In the genomic region with DNA sequence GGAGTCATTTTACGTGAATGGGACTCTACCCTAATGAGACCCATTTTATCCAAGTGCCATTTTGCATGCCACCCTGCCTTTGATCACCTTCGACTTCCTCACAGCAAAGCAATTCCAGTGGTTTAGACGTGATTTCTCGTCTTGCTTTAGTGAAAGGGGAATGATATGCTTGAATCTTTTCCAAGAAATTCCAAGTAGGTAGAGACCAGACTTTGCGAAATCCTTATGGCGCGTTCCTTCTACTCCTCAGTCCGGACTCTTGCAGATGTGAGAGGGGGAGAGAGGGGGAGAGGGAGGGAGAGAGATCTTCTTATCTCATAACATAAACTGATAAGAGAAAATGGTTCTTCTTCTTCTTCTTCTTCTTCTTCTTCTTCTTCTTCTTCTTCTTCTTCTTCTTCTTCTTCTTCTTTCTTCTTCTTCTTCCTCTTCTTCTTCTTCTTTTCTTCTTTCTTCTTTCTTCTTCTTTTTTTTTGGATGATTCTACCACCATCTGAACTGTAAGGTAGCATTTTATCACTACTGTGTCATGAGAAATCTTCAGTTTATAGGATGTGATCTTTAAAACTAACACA, we compare ENCODE assay signal across 13 cellular contexts. TPM values are rescaled to one million over a fixed set of nuclear protein-coding genes. Genes with fewer than 3 reads are reported as not detected.
DNase-seq lines count a peak whose midpoint lies in the region; ATAC-seq and TF ChIP-seq lines count a peak whose summit lies in the region.
"Had no signal": no experiment of that assay in that cellular context is flagged by ENCODE, and none has a peak within 500 bp of the region (broad histone marks: within the 10 kb centered on the region; RNA-seq: fewer than 3 reads in every experiment).

No MANE protein-coding gene starts in this region.

- peaks cover 76% of the 10 kb centered on the region for H3K27me3 Mint-ChIP-seq in T-helper 2 cell treated with Interferon-gamma antibody and Interleukin-4, amounts not matched to agents 5 μg/mL and 100 μg/mL, for 36 hours (ENCODE audit: low read depth)
- H3K27me3 Mint-ChIP-seq in T-cell = peaks cover 46 to 58% of the 10 kb centered on the region in 2 donors
- H3K27me3 Mint-ChIP-seq in endothelial cell (ENCODE audit: unreplicated experiment) = peaks cover 20% of the 10 kb centered on the region
- H3K27me3 Mint-ChIP-seq in neural progenitor cell (ENCODE audit: insufficient read depth, low read depth) = peaks cover 60% of the 10 kb centered on the region

- DNase-seq in T-helper 2 cell treated with Interferon-gamma antibody and Interleukin-4, amounts not matched to agents 5 μg/mL and 100 μg/mL, for 36 hours (ENCODE audit: low spot score) = no peak
- no peak for DNase-seq in T-helper 2 cell
- no peak for DNase-seq in T-cell
- no peak for DNase-seq in endothelial cell (ENCODE audit: low spot score)
- peak; percentile 21 for DNase-seq in neural progenitor cell (ENCODE audit: low spot score)
- no peak for DNase-seq in NCI-H82 treated with DMSO at 0.1 percent for 48 hours (lab: John Stamatoyannopoulos, UW; ENCODE audit: unreplicated experiment)
- DNase-seq in COLO668 (lab: John Stamatoyannopoulos, UW; ENCODE audit: unreplicated experiment) = no peak
- DNase-seq: DMS79, lower lobe of right lung, PC-3, transverse colon had no signal

- H3K79me2 ChIP-seq in neural progenitor cell (ENCODE audit: low read depth) = no peaks in the 10 kb centered on the region

- H4K20me1 ChIP-seq in neural progenitor cell (ENCODE audit: low read depth) = peaks cover 10% of the 10 kb centered on the region

- H3K4me2 ChIP-seq in neural progenitor cell = peak overlapping the region; percentile 74
- H3K4me2 ChIP-seq: A549 had no signal

- H3K4me3 ChIP-seq in neural progenitor cell = peak overlapping the region; percentile 51
- H3K4me3 ChIP-seq: A549 had no signal

- no peaks in the 10 kb centered on the region for H3K36me3 ChIP-seq in neural progenitor cell
- H3K36me3 ChIP-seq: lower lobe of right lung, transverse colon had no signal

- H3K4me1 ChIP-seq in neural progenitor cell = no peaks in the 10 kb centered on the region

- peaks cover 19% of the 10 kb centered on the region for H3K4me1 Mint-ChIP-seq in T-helper 2 cell treated with Interferon-gamma antibody and Interleukin-4, amounts not matched to agents 5 μg/mL and 100 μg/mL, for 36 hours (ENCODE audit: low read depth)
- H3K4me1 Mint-ChIP-seq in T-cell = peaks cover 0 to 17% (median 7%) of the 10 kb centered on the region in 3 donors
- H3K4me1 Mint-ChIP-seq in endothelial cell (ENCODE audit: unreplicated experiment) = peaks cover 5% of the 10 kb centered on the region
- H3K4me1 Mint-ChIP-seq in neural progenitor cell = peaks cover 12% of the 10 kb centered on the region

- POLR2A ChIA-PET in T-cell (lab: Charles Lee) = no interaction called here

- no peak overlapping the region for H3K27ac Mint-ChIP-seq in T-helper 2 cell treated with Interferon-gamma antibody and Interleukin-4, amounts not matched to agents 5 μg/mL and 100 μg/mL, for 36 hours
- peak overlapping the region; percentile 25 to 54 for H3K27ac Mint-ChIP-seq in T-cell
- no peak overlapping the region for H3K27ac Mint-ChIP-seq in endothelial cell (ENCODE audit: unreplicated experiment)
- no peak overlapping the region for H3K27ac Mint-ChIP-seq in neural progenitor cell

- H3K9me3 ChIP-seq in neural progenitor cell (ENCODE audit: low read depth) = no peaks in the 10 kb centered on the region
- H3K9me3 ChIP-seq: A549, lower lobe of right lung, transverse colon had no signal

- TF ChIP-seq CTCF in endothelial cell (IDR thresholded peaks at IDR 0.05; ENCODE audit: unreplicated experiment) (no peak), neural progenitor cell (IDR thresholded peaks at IDR 0.05) (no peak)

- H2AFZ ChIP-seq in neural progenitor cell (replicated peaks) = peak overlapping the region; percentile 94

- H3F3A ChIP-seq in neural progenitor cell (ENCODE audit: low read depth) = peaks cover 21% of the 10 kb centered on the region

- peaks cover 5% of the 10 kb centered on the region for H3K36me3 Mint-ChIP-seq in T-helper 2 cell treated with Interferon-gamma antibody and Interleukin-4, amounts not matched to agents 5 μg/mL and 100 μg/mL, for 36 hours (ENCODE audit: low read depth)
- peaks cover 3% of the 10 kb centered on the region for H3K36me3 Mint-ChIP-seq in T-cell
- peaks cover 4% of the 10 kb centered on the region for H3K36me3 Mint-ChIP-seq in endothelial cell (ENCODE audit: low read depth, unreplicated experiment)
- H3K36me3 Mint-ChIP-seq in neural progenitor cell = no peaks in the 10 kb centered on the region

- H3K9me3 Mint-ChIP-seq in T-helper 2 cell treated with Interferon-gamma antibody and Interleukin-4, amounts not matched to agents 5 μg/mL and 100 μg/mL, for 36 hours = no peaks in the 10 kb centered on the region
- H3K9me3 Mint-ChIP-seq in T-cell = peaks cover 0 to 4% (median 2%) of the 10 kb centered on the region in 3 donors
- no peaks in the 10 kb centered on the region for H3K9me3 Mint-ChIP-seq in endothelial cell (ENCODE audit: unreplicated experiment)
- peaks cover 8% of the 10 kb centered on the region for H3K9me3 Mint-ChIP-seq in neural progenitor cell

- H3K27me3 ChIP-seq in neural progenitor cell = peaks cover 89% of the 10 kb centered on the region

- no peak overlapping the region for H3K27ac ChIP-seq in neural progenitor cell
- H3K27ac ChIP-seq: A549, lower lobe of right lung, transverse colon had no signal

- H3K9ac ChIP-seq in neural progenitor cell = no peak overlapping the region

- H3K4me3 Mint-ChIP-seq in T-helper 2 cell treated with Interferon-gamma antibody and Interleukin-4, amounts not matched to agents 5 μg/mL and 100 μg/mL, for 36 hours = peak overlapping the region; percentile 57
- H3K4me3 Mint-ChIP-seq in T-cell (peak overlapping the region in 1 of 3 donors; percentile 11), endothelial cell (ENCODE audit: unreplicated experiment) (peak overlapping the region; percentile 76), neural progenitor cell (peak overlapping the region; percentile 83)

- CTCF ChIA-PET in T-cell (lab: Charles Lee) = no interaction called here

- ATAC-seq in T-cell (replicated peaks in 1 of 4) = no peak
- no peak for ATAC-seq in GM18870 (IDR thresholded peaks at IDR 0.05; ENCODE audit: unreplicated experiment)
- ATAC-seq: A549, PC-3 had no signal

RNA-seq across cellular contexts. Expression of a gene that starts 0.9 kb away (rescaled TPM):
- under 1 TPM in 2 of 5 donors, not detected in 3; 0.23 to 0.33 TPM for total RNA-seq in T-cell
- 0.46 TPM for total RNA-seq in endothelial cell (ENCODE audit: unreplicated experiment)
- total RNA-seq in neural progenitor cell (ENCODE audit: low replicate concordance) = 0.71 and 2.3 TPM in 2 replicates
- total RNA-seq: transverse colon had no signal

RNA-seq across cellular contexts. Expression of a gene that starts 25.3 kb away (rescaled TPM):
- total RNA-seq in T-cell (10 to 100 TPM; 48.9 to 69.2 (median 63.6) TPM), endothelial cell (ENCODE audit: unreplicated experiment) (23.6 TPM), neural progenitor cell (ENCODE audit: low replicate concordance) (39.9 and 59.1 TPM in 2 replicates)

RNA-seq across cellular contexts. Expression of a gene that starts 30.0 kb away (rescaled TPM):
- total RNA-seq in T-cell = 10 to 100 TPM; 25.2 to 57.2 (median 49.7) TPM
- total RNA-seq in endothelial cell (ENCODE audit: unreplicated experiment) = 42.3 TPM
- total RNA-seq in neural progenitor cell (ENCODE audit: low replicate concordance) = 13.6 and 16.3 TPM in 2 replicates

Comparison
In these comparisons a context has a peak if more than half of its experiments do, and no peak if none do; other contexts are left out.
1. H3K27ac Mint-ChIP-seq: peak in T-cell (2 of 2); none in T-helper 2 cell treated with Interferon-gamma antibody and Interleukin-4, amounts not matched to agents 5 μg/mL and 100 μg/mL, for 36 hours (single experiment), endothelial cell (single experiment) and neural progenitor cell (single experiment).